ENCODE assay signal across 8 cellular contexts in the genomic region with DNA sequence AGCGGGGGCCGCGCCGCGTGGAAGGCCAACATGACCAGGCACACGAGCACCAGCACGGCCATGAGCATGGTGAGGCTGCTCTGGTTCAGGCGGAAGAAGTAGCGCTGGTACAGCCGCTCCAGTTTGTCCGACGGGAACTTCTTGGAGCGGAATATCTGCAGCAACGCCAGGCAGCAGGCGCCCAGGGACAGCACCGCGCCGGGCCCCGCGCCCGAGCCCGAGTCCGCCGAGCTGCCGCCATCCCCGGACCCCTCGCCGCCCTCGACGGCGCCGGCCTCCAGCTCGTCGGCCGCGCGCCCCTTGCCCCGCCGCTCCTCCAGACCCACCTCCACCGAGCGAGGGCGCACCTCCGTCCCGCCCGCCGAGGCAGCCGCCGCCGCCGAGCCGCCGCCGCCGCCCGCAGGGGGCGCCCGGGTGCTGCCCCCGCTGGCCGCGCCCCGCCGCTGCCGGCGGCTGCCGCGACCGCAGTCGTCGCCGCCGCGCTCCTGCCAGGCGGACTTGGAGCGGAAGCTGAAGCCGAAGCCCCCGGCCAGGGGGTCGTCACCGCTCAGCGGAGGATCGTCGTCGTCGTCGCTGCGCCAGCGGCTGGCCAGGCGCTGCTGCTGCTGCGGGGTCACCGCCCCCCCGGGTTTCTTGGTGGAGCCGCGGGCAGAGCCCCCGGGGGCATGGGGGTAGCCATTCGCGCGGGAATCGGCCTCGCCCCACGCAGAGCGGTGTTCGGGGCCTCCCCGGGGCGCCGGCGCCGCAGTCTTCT. TPM values are rescaled to one million over a fixed set of nuclear protein-coding genes. Genes with fewer than 3 reads are reported as not detected.
DNase-seq lines count a peak whose midpoint lies in the region; ATAC-seq and TF ChIP-seq lines count a peak whose summit lies in the region.

No MANE protein-coding gene starts in this region.

- CTCF ChIA-PET in AG04449 (lab: Yijun Ruan, JAX) = interaction anchor here (0.6 to 2.8 kb wide), 8 partner anchors 10 to 135 kb away, joined by 3 to 11 read pairs (median 6); no protein-coding TSS in a partner anchor

- H3K4me1 ChIP-seq in HUES64 (ENCODE audit: insufficient read depth, low read length) (no peaks in the 10 kb centered on the region; the same call in 1 of the 2 replicates), SJCRH30 (no peaks in the 10 kb centered on the region)

- peaks cover 61% of the 10 kb centered on the region for H3K27me3 ChIP-seq in HUES64 (ENCODE audit: insufficient read depth, low read length)
- H3K27me3 ChIP-seq in SJCRH30 = peaks cover 4% of the 10 kb centered on the region; the same call in 1 of the 2 replicates

- no peaks in the 10 kb centered on the region for H3K36me3 ChIP-seq in HUES64 (ENCODE audit: insufficient read depth, low read length)
- no peaks in the 10 kb centered on the region for H3K36me3 ChIP-seq in SJCRH30

- H3K4me3 ChIP-seq in AG04449 (ENCODE audit: low read depth, low read length) (no peak overlapping the region), HUES64 (ENCODE audit: low read length) (peak overlapping the region; percentile 48), iPS-18c (ENCODE audit: insufficient read depth, low read depth, low read length) (peak overlapping the region; percentile 38), SJCRH30 (no peak overlapping the region)

- POLR2A ChIA-PET in AG04449 (lab: Yijun Ruan, JAX) = no interaction called here

- TF ChIP-seq CTCF in AG04449 (IDR thresholded peaks at IDR 0.05; ENCODE audit: insufficient read depth, low read length, missing control alignments) = peak; percentile 4

- 24% methylated on average over 106 of the region's 106 CpGs for WGBS in HUES64

- no peaks in the 10 kb centered on the region for H3K9me3 ChIP-seq in HUES64 (ENCODE audit: insufficient read depth, low read depth, low read length)
- no peaks in the 10 kb centered on the region for H3K9me3 ChIP-seq in iPS-18c (ENCODE audit: control insufficient read depth, insufficient read depth, low read length)
- no peaks in the 10 kb centered on the region for H3K9me3 ChIP-seq in SJCRH30 (replicated peaks)

- no peak overlapping the region for H3K9ac ChIP-seq in HUES64 (ENCODE audit: low read depth, low read length)

- DNase-seq in AG04449 (ENCODE audit: low read depth, low spot score) (no peak), epidermal melanocyte (ENCODE audit: insufficient read length, low spot score) (no peak), SJCRH30 (no peak)
- DNase-seq in activated effector memory CD4-positive, alpha-beta T cell treated with Interleukin-2 at 50 U/mL for 16 hours = peak; percentile 10
- peak; percentile 50 for DNase-seq in stimulated activated CD4-positive, alpha-beta T cell treated with anti-CD3 and anti-CD28 coated beads, Interleukin-4, amount 100 ng/mL, for 1 hour

- no peak for ATAC-seq in HG03354 (IDR thresholded peaks at IDR 0.05; ENCODE audit: poor library complexity, severe bottlenecking, unreplicated experiment)

- H3K27ac ChIP-seq in HUES64 (ENCODE audit: low read depth, low read length) (no peak overlapping the region), SJCRH30 (no peak overlapping the region)

RNA-seq across cellular contexts. Expression of gene ADCY5, which starts 1.0 kb away (rescaled TPM):
- polyA plus RNA-seq in HUES64 (2013, experiment 1 of 2) = 3.7 TPM
- 5.0 TPM for polyA plus RNA-seq in HUES64 (2013, experiment 2 of 2)
- total RNA-seq in SJCRH30 (2014; rRNA removed; shearing (Covaris generic)) = 0.63 and 0.75 TPM in 2 replicates

Comparison
In these comparisons a context has a peak if more than half of its experiments do, and no peak if none do; other contexts are left out.
1. DNase-seq: peak in activated effector memory CD4-positive, alpha-beta T cell treated with Interleukin-2 at 50 U/mL for 16 hours (single experiment) and stimulated activated CD4-positive, alpha-beta T cell treated with anti-CD3 and anti-CD28 coated beads, Interleukin-4, amount 100 ng/mL, for 1 hour (single experiment); none in AG04449 (single experiment), epidermal melanocyte (single experiment) and SJCRH30 (0 of 2).
2. H3K4me3 ChIP-seq: peak in HUES64 (single experiment) and iPS-18c (single experiment); none in AG04449 (single experiment) and SJCRH30 (single experiment).